Comparison of ENCODE assay signal across 10 cellular contexts in the genomic region with DNA sequence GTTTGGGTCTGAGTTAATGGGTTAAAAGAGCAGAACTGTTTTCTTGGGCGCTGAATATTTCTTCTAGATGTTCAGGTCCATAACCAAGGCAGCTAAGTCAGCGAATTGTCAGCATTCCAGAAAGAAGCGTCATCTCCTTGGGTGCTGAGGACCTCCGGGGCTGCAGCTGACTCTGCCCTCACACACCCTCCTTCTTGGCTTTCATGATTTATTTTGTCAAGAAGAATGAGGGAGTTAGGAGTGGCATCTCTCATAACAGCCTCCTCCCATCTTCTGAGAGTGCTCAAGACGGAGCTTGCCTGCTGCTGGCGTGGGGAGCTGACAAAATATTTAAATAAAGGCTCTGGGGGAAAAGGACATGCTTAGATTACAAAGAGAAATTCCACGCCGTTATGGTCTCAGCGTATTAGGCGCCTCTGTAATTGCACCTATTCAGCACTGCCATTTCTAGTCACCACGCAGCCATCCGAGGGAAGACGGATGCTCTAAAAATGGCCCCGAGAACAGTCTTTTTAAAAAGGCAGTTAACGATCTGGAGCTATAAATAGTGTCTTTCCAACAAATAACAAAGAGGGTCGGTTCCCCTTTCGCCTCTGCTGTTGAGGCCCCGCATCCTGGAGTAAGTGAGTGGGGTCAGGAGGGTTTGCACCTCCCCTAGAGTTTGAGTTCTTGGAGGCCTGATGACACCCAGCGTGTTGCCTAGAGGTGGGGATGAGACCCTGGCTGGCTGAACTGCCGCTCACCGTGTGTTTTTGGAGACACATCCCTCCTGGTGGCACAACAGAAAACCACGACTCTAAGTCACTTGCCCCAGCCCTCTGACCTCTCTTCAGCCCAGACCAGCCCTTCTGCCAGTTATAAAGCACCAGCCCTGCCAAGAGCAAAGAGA.
DNase-seq lines count a peak whose midpoint lies in the region; ATAC-seq and TF ChIP-seq lines count a peak whose summit lies in the region.
"Had no signal": no experiment of that assay in that cellular context is flagged by ENCODE, and none has a peak within 500 bp of the region (broad histone marks: within the 10 kb centered on the region; RNA-seq: fewer than 3 reads in every experiment).

No MANE protein-coding gene starts in this region.

- peaks cover 2% of the 10 kb centered on the region for H3K36me3 Mint-ChIP-seq in activated B cell treated with CpG ODN at 0.5 μM for 24 hours (ENCODE audit: low read depth)

- ATAC-seq in activated B cell treated with CpG ODN at 0.5 μM for 24 hours (ENCODE audit: low read depth) (peak; percentile 40), lower lobe of right lung (peak; percentile 60 to 67)
- ATAC-seq: Panc1 had no signal

- no peaks in the 10 kb centered on the region for H3K27me3 Mint-ChIP-seq in activated B cell treated with CpG ODN at 0.5 μM for 24 hours

- no peak overlapping the region for H3K27ac Mint-ChIP-seq in activated B cell treated with CpG ODN at 0.5 μM for 24 hours

- H3K36me3 ChIP-seq in lower lobe of right lung, result no peaks in the 10 kb centered on the region

- no peaks in the 10 kb centered on the region for H3K27me3 ChIP-seq in lower lobe of right lung (ENCODE audit: low read depth)

- DNase-seq in AG08396 (ENCODE audit: low spot score) (peak; percentile 82), KBM-7 (peak; percentile 81), activated B cell treated with CpG ODN at 0.5 μM for 24 hours (no peak), lower lobe of right lung (no peak), NCI-H2081 treated with DMSO at 0.1 percent for 48 hours (lab: John Stamatoyannopoulos, UW) (no peak), OCI-M2 (lab: John Stamatoyannopoulos, UW; ENCODE audit: unreplicated experiment) (no peak), HT-29 (ENCODE audit: low spot score) (no peak)
- DNase-seq in activated naive CD4-positive, alpha-beta T cell (lab: John Stamatoyannopoulos, UW), result no peak
- DNase-seq: activated naive CD4-positive, alpha-beta T cell treated with anti-CD3 and anti-CD28 coated beads, Interleukin-2, amount 50 U/mL, for 16 hours had no signal

- H3K4me1 Mint-ChIP-seq in activated B cell treated with CpG ODN at 0.5 μM for 24 hours, result peaks cover 64% of the 10 kb centered on the region

- no peak overlapping the region for H3K27ac ChIP-seq in lower lobe of right lung

- H3K4me3 Mint-ChIP-seq in activated B cell treated with CpG ODN at 0.5 μM for 24 hours, result peak overlapping the region; percentile 58

- in situ Hi-C loops in KBM-7 (cut with MboI; ENCODE audit: low pct_unique_long_range_greater_than_20kb, low sequenced_read_pairs), result no loop called here

- no peaks in the 10 kb centered on the region for H3K9me3 ChIP-seq in lower lobe of right lung

- CTCF ChIA-PET in activated B cell treated with CpG ODN at 0.5 μM for 24 hours (lab: Charles Lee), result interaction anchor here (0.6 to 1.0 kb wide), 2 partner anchors 39 to 190 kb away, joined by 3 read pairs; no protein-coding TSS in a partner anchor

- H3K9me3 Mint-ChIP-seq in activated B cell treated with CpG ODN at 0.5 μM for 24 hours, result no peaks in the 10 kb centered on the region

- TF ChIP-seq CTCF in activated B cell treated with CpG ODN at 0.5 μM for 24 hours (IDR thresholded peaks at IDR 0.05), result no peak
- TF ChIP-seq CTCF in lower lobe of right lung (IDR thresholded peaks at IDR 0.05), result no peak

- H3K4me3 ChIP-seq in lower lobe of right lung, result no peak overlapping the region

- no peaks in the 10 kb centered on the region for H3K4me1 ChIP-seq in lower lobe of right lung

- intact Hi-C loops in activated B cell treated with CpG ODN at 0.5 μM for 24 hours (cut with micrococcal nuclease), result no loop called here
- intact Hi-C loops in lower lobe of right lung (cut with DNase I), result no loop called here

- POLR2A ChIA-PET in activated B cell treated with CpG ODN at 0.5 μM for 24 hours (lab: Charles Lee), result interaction anchor here (0.6 to 1.1 kb wide), 3 partner anchors 10 to 242 kb away, joined by 3 to 7 read pairs (median 6); no protein-coding TSS in a partner anchor

Comparison
In these comparisons a context has a peak if more than half of its experiments do, and no peak if none do; other contexts are left out.
1. DNase-seq: peak in AG08396 (single experiment) and KBM-7 (single experiment); none in activated B cell treated with CpG ODN at 0.5 μM for 24 hours (single experiment), lower lobe of right lung (single experiment), NCI-H2081 treated with DMSO at 0.1 percent for 48 hours (single experiment), activated naive CD4-positive, alpha-beta T cell (0 of 4), OCI-M2 (single experiment) and HT-29 (single experiment).